ENCODE assay signal across 22 cellular contexts in the genomic region with DNA sequence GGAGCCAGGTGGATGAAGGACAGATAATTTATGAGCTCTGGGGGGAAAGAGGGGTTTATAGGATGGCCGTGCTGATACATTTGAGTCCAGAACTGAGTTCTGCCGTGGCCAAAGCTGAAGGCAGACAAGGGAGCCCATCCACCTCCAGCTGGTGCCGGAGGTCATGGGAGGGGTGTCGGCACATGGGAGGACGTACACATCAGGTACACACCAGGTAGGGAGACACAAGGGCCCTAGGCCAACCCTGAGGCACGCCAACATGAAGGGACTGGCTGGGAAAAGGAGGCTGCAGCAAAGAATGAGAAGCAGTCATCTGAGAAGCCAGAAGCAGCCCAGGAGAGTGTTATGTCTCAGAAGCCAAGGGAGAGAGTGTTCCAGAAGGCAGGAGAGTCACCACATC. TPM values are rescaled to one million over a fixed set of nuclear protein-coding genes. Genes with fewer than 3 reads are reported as not detected.
"Had no signal": no experiment of that assay in that cellular context is flagged by ENCODE, and none has a peak within 500 bp of the region (broad histone marks: within the 10 kb centered on the region; RNA-seq: fewer than 3 reads in every experiment).

No MANE protein-coding gene starts in this region.

- H3K9me3 Mint-ChIP-seq: activated CD4-positive, alpha-beta T cell treated with anti-CD3 and anti-CD28 coated beads, Interleukin-2, amount 10 ng/mL, durations not matched to agents 7 days and 5 days; activated naive CD8-positive, alpha-beta T cell treated with anti-CD3 and anti-CD28 coated beads, Interleukin-2, amount 10 ng/mL, durations not matched to agents 7 days and 5 days; T-helper 2 cell treated with Interferon-gamma antibody and Interleukin-4, amounts not matched to agents 5 μg/mL and 100 μg/mL, for 36 hours had no signal

- H3K4me3 ChIP-seq: body of pancreas, esophagus muscularis mucosa, gastrocnemius medialis, right atrium auricular region, testis, vagina had no signal

- H3K27ac Mint-ChIP-seq: activated CD4-positive, alpha-beta T cell treated with anti-CD3 and anti-CD28 coated beads, Interleukin-2, amount 10 ng/mL, durations not matched to agents 7 days and 5 days; activated naive CD8-positive, alpha-beta T cell treated with anti-CD3 and anti-CD28 coated beads, Interleukin-2, amount 10 ng/mL, durations not matched to agents 7 days and 5 days; progenitor cell of endocrine pancreas; T-helper 2 cell treated with Interferon-gamma antibody and Interleukin-4, amounts not matched to agents 5 μg/mL and 100 μg/mL, for 36 hours had no signal

- H3K36me3 Mint-ChIP-seq: activated naive CD8-positive, alpha-beta T cell treated with anti-CD3 and anti-CD28 coated beads, Interleukin-2, amount 10 ng/mL, durations not matched to agents 7 days and 5 days had no signal

- FAIRE-seq: islet of Langerhans had no signal

- H3K4me3 Mint-ChIP-seq: activated CD4-positive, alpha-beta T cell treated with anti-CD3 and anti-CD28 coated beads, Interleukin-2, amount 10 ng/mL, durations not matched to agents 7 days and 5 days; activated naive CD8-positive, alpha-beta T cell treated with anti-CD3 and anti-CD28 coated beads, Interleukin-2, amount 10 ng/mL, durations not matched to agents 7 days and 5 days; T-helper 2 cell treated with Interferon-gamma antibody and Interleukin-4, amounts not matched to agents 5 μg/mL and 100 μg/mL, for 36 hours had no signal

- H3K36me3 ChIP-seq: esophagus muscularis mucosa, gastrocnemius medialis, right atrium auricular region, vagina had no signal

- ATAC-seq: body of pancreas, gastrocnemius medialis, left cardiac atrium, SK-N-SH treated with all-trans-retinoic acid at 6 μM for 48 hours had no signal

- H3K27ac ChIP-seq: body of pancreas, esophagus muscularis mucosa, gastrocnemius medialis, right atrium auricular region, testis, vagina, VCaP had no signal

- H3K4me1 ChIP-seq: body of pancreas had no signal

- H3K9me3 ChIP-seq: body of pancreas, esophagus muscularis mucosa, gastrocnemius medialis, right atrium auricular region, testis, vagina had no signal

RNA-seq across cellular contexts. Expression of gene SNCB, which starts 18.3 kb away (rescaled TPM):
- total RNA-seq: activated CD4-positive, alpha-beta T cell treated with anti-CD3 and anti-CD28 coated beads, Interleukin-2, amount 10 ng/mL, durations not matched to agents 7 days and 5 days; body of pancreas; endothelial cell of umbilical vein; esophagus muscularis mucosa; liver; mononuclear cell; osteoblast; skeletal muscle tissue; vagina had no signal
- polyA plus RNA-seq: liver had no signal

RNA-seq across cellular contexts. Expression of gene EIF4E1B, which starts 18.5 kb away (rescaled TPM):
- total RNA-seq: activated CD4-positive, alpha-beta T cell treated with anti-CD3 and anti-CD28 coated beads, Interleukin-2, amount 10 ng/mL, durations not matched to agents 7 days and 5 days; activated naive CD8-positive, alpha-beta T cell treated with anti-CD3 and anti-CD28 coated beads, Interleukin-2, amount 10 ng/mL, durations not matched to agents 7 days and 5 days; cardiac septum; dermis blood vessel endothelial cell; endothelial cell of umbilical vein; esophagus muscularis mucosa; gastrocnemius medialis; left cardiac atrium; liver; myocyte; osteoblast; progenitor cell of endocrine pancreas; right atrium auricular region; skeletal muscle tissue; vagina had no signal
- polyA plus RNA-seq: endothelial cell of umbilical vein, liver had no signal
